ENCODE assay signal across 14 cellular contexts in the genomic region with DNA sequence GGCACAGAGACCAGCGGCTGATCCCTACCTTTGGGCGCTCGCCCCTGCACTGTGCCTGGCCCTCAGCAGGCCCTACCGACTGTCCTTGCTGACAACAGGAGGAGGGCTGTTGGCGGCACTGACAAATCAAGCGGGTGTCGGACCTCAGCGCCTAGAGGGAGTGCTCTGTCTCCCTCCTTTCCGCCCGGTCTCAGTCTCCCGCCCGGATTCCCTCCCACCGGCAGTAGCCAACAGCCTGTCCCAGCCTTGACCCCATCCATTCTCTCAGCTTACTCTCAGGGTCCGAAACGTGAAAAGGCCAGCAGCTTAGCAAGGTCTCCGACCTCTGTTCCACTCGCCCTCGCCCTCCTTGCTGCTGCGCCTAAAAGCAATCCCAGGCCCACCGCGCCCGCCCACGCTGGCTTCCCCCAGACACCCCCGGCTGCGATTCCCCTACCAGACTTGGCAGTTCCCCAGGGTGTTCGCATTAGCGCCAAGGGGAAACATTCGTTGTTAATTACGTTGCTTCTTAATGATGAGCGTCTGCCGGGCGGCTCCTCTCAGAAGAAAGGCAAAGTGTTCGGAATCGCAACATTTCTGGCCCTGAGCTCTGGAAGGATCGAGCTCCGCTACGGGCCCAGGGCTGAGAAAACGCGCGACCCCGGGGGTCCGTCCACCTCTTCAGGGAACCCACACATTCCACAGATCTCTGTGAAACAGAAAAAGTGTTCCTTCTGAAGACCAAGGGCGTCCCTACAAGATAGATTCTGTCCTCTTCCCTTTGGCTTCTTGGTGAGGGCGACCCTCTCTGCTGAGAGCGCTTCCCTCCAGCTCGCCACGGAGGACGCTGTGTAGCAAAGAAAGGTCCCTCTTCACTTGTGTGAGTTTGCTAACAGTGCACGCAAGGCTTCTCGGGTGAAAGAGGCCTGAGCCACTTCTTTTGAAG.
A peak's percentile ranks its signal among the peaks of the same experiment; 100 is the strongest.
DNase-seq lines count a peak whose midpoint lies in the region; ATAC-seq and TF ChIP-seq lines count a peak whose summit lies in the region.
"Had no signal": no experiment of that assay in that cellular context is flagged by ENCODE, and none has a peak within 500 bp of the region (broad histone marks: within the 10 kb centered on the region; RNA-seq: fewer than 3 reads in every experiment).

No MANE protein-coding gene starts in this region.

- no peak overlapping the region for H3K27ac ChIP-seq in neural progenitor cell
- no peak overlapping the region for H3K27ac ChIP-seq in CD4-positive, alpha-beta T cell (ENCODE audit: low read depth, low read length)

- H3K36me3 Mint-ChIP-seq in neural progenitor cell, result no peaks in the 10 kb centered on the region
- no peaks in the 10 kb centered on the region for H3K36me3 Mint-ChIP-seq in CD4-positive, alpha-beta T cell (ENCODE audit: low read depth)

- H2AFZ ChIP-seq in neural progenitor cell (replicated peaks), result peak overlapping the region; percentile 82

- H3K9me3 Mint-ChIP-seq in neural progenitor cell, result peaks cover 8% of the 10 kb centered on the region
- H3K9me3 Mint-ChIP-seq in CD4-positive, alpha-beta T cell, result no peaks in the 10 kb centered on the region

- peak; percentile 25 for DNase-seq in AG08395 (ENCODE audit: low spot score)
- peak; percentile 34 for DNase-seq in astrocyte of the spinal cord (ENCODE audit: low read depth, low spot score)
- peak; percentile 60 for DNase-seq in left ventricle myocardium superior
- DNase-seq in neural progenitor cell (ENCODE audit: low spot score), result peak; percentile 55
- no peak for DNase-seq in NCI-H1436 (lab: John Stamatoyannopoulos, UW)
- no peak for DNase-seq in stimulated activated CD4-positive, alpha-beta T cell treated with anti-CD3 and anti-CD28 coated beads, Interleukin-4, amount 100 ng/mL, for 1 hour
- no peak for DNase-seq in CD4-positive, alpha-beta T cell
- no peak for DNase-seq in NCI-H526 treated with DMSO at 0.1 percent for 48 hours (lab: John Stamatoyannopoulos, UW)
- DNase-seq: activated CD8-positive, alpha-beta memory T cell treated with anti-CD3 and anti-CD28 coated beads for 24 hours; GDM1; NCI-H69; stimulated activated CD4-positive, alpha-beta T cell treated with anti-CD3 and anti-CD28 coated beads, Interleukin-15, amount 100 ng/mL, for 24 hours had no signal

- peaks cover 28% of the 10 kb centered on the region for H3K27me3 ChIP-seq in neural progenitor cell
- peaks cover 5% of the 10 kb centered on the region for H3K27me3 ChIP-seq in CD4-positive, alpha-beta T cell (ENCODE audit: control insufficient read depth, insufficient read depth, low read length)

- peaks cover 29% of the 10 kb centered on the region for H3K4me1 ChIP-seq in neural progenitor cell
- H3K4me1 ChIP-seq: HAP-1 had no signal

- in situ Hi-C loops in astrocyte of the spinal cord (cut with HindIII; ENCODE audit: low sequenced_read_pairs), result no loop called here

- H3F3A ChIP-seq in neural progenitor cell (ENCODE audit: low read depth), result peaks cover 22% of the 10 kb centered on the region

- H3K4me3 ChIP-seq in astrocyte of the spinal cord (ENCODE audit: low read depth, low read length) (no peak overlapping the region), neural progenitor cell (peak overlapping the region; percentile 41)
- H3K4me3 ChIP-seq: HAP-1 had no signal

- peak overlapping the region; percentile 83 for H3K4me2 ChIP-seq in neural progenitor cell

- no peak overlapping the region for H3K4me3 Mint-ChIP-seq in neural progenitor cell
- no peak overlapping the region for H3K4me3 Mint-ChIP-seq in CD4-positive, alpha-beta T cell
- H3K4me3 Mint-ChIP-seq: stimulated activated naive CD8-positive, alpha-beta T cell treated with anti-CD3 and anti-CD28 coated beads, Interleukin-15, Interleukin-2, amounts not matched to agents 100 ng/mL and 50 ng/mL, for 24 hours had no signal

- H3K27ac Mint-ChIP-seq in neural progenitor cell, result peak overlapping the region; percentile 88
- H3K27ac Mint-ChIP-seq in CD4-positive, alpha-beta T cell, result no peak overlapping the region
- H3K27ac Mint-ChIP-seq: stimulated activated naive CD8-positive, alpha-beta T cell treated with anti-CD3 and anti-CD28 coated beads, Interleukin-15, Interleukin-2, amounts not matched to agents 100 ng/mL and 50 ng/mL, for 24 hours had no signal

- no peak for TF ChIP-seq CTCF in astrocyte of the spinal cord (IDR thresholded peaks at IDR 0.05; ENCODE audit: low read depth, low read length)
- peak; percentile 13 for TF ChIP-seq CTCF in neural progenitor cell (IDR thresholded peaks at IDR 0.05)
- no peak for TF ChIP-seq CTCF in CD4-positive, alpha-beta T cell (IDR thresholded peaks at IDR 0.05)

- H3K9me3 ChIP-seq in neural progenitor cell (ENCODE audit: low read depth), result no peaks in the 10 kb centered on the region
- H3K9me3 ChIP-seq in CD4-positive, alpha-beta T cell (ENCODE audit: control insufficient read depth, low read length), result no peaks in the 10 kb centered on the region
- H3K9me3 ChIP-seq: HAP-1 had no signal

- peaks cover 7% of the 10 kb centered on the region for H3K27me3 Mint-ChIP-seq in neural progenitor cell (ENCODE audit: insufficient read depth, low read depth)
- H3K27me3 Mint-ChIP-seq in CD4-positive, alpha-beta T cell, result peaks cover 15% of the 10 kb centered on the region

- CTCF ChIA-PET in CD4-positive, alpha-beta T cell (lab: Charles Lee), result no interaction called here

- no peaks in the 10 kb centered on the region for H3K79me2 ChIP-seq in neural progenitor cell (ENCODE audit: low read depth)

- H3K4me1 Mint-ChIP-seq in neural progenitor cell, result peaks cover 32% of the 10 kb centered on the region
- H3K4me1 Mint-ChIP-seq in CD4-positive, alpha-beta T cell (ENCODE audit: low read depth), result no peaks in the 10 kb centered on the region

- ATAC-seq in left ventricle myocardium superior, result peak; percentile 92
- ATAC-seq in CD4-positive, alpha-beta T cell (ENCODE audit: poor library complexity), result no peak

- intact Hi-C loops in left ventricle myocardium superior (cut with micrococcal nuclease), result no loop called here
- intact Hi-C loops in CD4-positive, alpha-beta T cell (cut with DNase I, micrococcal nuclease), result no loop called here

- no peaks in the 10 kb centered on the region for H4K20me1 ChIP-seq in neural progenitor cell (ENCODE audit: low read depth)

- H3K36me3 ChIP-seq in neural progenitor cell, result no peaks in the 10 kb centered on the region
- H3K36me3 ChIP-seq: HAP-1 had no signal

- no peak overlapping the region for H3K9ac ChIP-seq in neural progenitor cell

- POLR2A ChIA-PET in CD4-positive, alpha-beta T cell (lab: Charles Lee), result no interaction called here

Comparison
In these comparisons a context has a peak if more than half of its experiments do, and no peak if none do; other contexts are left out.
1. DNase-seq: peak in AG08395 (single experiment), astrocyte of the spinal cord (single experiment), left ventricle myocardium superior (single experiment) and neural progenitor cell (single experiment); none in NCI-H1436 (single experiment), stimulated activated CD4-positive, alpha-beta T cell treated with anti-CD3 and anti-CD28 coated beads, Interleukin-4, amount 100 ng/mL, for 1 hour (single experiment), CD4-positive, alpha-beta T cell (0 of 10) and NCI-H526 treated with DMSO at 0.1 percent for 48 hours (single experiment).